8 cellular contexts compared by ENCODE assay signal in the genomic region with DNA sequence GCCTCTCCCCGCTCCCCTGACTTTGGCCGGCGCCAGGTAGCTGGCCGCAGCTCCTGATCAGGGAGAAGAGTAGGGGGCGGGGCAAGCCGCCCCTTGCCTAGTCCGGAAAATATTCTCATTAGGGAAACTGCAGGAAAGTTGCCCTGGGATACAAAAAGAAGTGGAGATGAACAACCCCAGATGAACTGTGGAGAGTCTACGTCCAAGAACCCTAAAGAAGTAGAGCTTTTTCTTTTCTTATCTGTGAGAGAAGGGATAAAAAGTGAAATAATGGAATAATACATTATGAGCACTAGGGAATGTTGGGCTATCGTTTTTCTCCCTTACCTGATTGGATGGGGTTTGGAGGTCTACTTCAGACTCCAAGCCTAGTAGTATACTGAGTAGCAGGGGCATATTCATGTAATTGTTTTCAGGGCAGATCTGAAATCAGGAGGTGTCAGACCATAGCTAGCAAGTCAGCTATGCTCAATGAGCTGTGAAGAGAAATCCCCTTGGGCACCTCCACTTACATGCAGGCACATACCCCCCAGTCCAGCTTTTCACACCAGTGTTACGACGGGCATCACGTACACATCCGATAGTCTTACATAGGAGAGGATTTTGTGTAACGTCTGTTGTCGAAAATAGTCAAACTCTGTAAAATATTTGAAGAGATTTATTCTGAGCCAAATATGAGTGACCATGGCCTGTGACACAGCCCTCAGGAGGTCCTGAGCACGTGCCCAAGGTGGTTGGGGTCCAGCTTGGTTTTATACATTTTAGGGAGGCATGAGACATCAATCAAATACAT. TPM values are rescaled to one million over a fixed set of nuclear protein-coding genes. Genes with fewer than 3 reads are reported as not detected.
DNase-seq lines count a peak whose midpoint lies in the region; ATAC-seq, FAIRE-seq and TF ChIP-seq lines count a peak whose summit lies in the region.

No MANE protein-coding gene starts in this region.

- H3K36me3 Mint-ChIP-seq in GM23338 (ENCODE audit: low read depth), result no peaks in the 10 kb centered on the region

- H3K9me3 Mint-ChIP-seq in GM23338, result no peaks in the 10 kb centered on the region

- POLR2A ChIA-PET in OCI-LY7 (lab: Charles Lee), result interaction anchor here (0.6 to 2.0 kb wide), 9 partner anchors 10 to 969 kb away, joined by 3 to 9 read pairs (median 3); no protein-coding TSS in a partner anchor

- H3K4me1 ChIP-seq in GM23338 (ENCODE audit: insufficient read depth), result peaks cover 24% of the 10 kb centered on the region
- H3K4me1 ChIP-seq in OCI-LY7 (ENCODE audit: insufficient read depth, low read length, poor library complexity, severe bottlenecking), result peaks cover 17% of the 10 kb centered on the region
- peaks cover 15% of the 10 kb centered on the region for H3K4me1 ChIP-seq in rectal smooth muscle tissue (ENCODE audit: control insufficient read depth, insufficient read depth, low read length)

- peak; percentile 61; the same call in 1 of the 2 replicates for TF ChIP-seq POLR2A in GM12891 (IDR thresholded peaks at IDR 0.05; ENCODE audit: low read depth, low read length)

- H3K27ac ChIP-seq in GM23338 (ENCODE audit: low read depth) (no peak overlapping the region), OCI-LY7 (ENCODE audit: low read depth, low read length, poor library complexity, severe bottlenecking) (peak overlapping the region; percentile 67), rectal smooth muscle tissue (ENCODE audit: low read depth, low read length) (peak overlapping the region; percentile 98)

- no peaks in the 10 kb centered on the region for H3K9me3 ChIP-seq in OCI-LY7 (ENCODE audit: low read length)

- H3K4me3 ChIP-seq in GM23338 (peak overlapping the region; percentile 52), OCI-LY7 (ENCODE audit: low read depth, low read length, poor library complexity, severe bottlenecking) (peak overlapping the region; percentile 71), rectal smooth muscle tissue (ENCODE audit: low read length) (peak overlapping the region; percentile 89)

- H3F3A ChIP-seq in GM23338 (replicated peaks; ENCODE audit: low read depth), result 0 out of 2 replicates have a peak, but pooled peaks cover 6% of the 10 kb centered on the region

- intact Hi-C loops in OCI-LY7 (cut with micrococcal nuclease; ENCODE audit: unreplicated experiment), result loop anchor here (5.0 kb wide), 1 partner anchor 969 kb away; the partner anchor contains the start of genes AIDA and BROX

- H4K20me1 ChIP-seq in GM23338 (replicated peaks; ENCODE audit: insufficient read depth) (0 out of 2 replicates have a peak, but pooled peaks cover 7% of the 10 kb centered on the region), OCI-LY7 (ENCODE audit: insufficient read depth, low read length) (no peaks in the 10 kb centered on the region)

- H3K27ac Mint-ChIP-seq in GM23338, result no peak overlapping the region

- H3K27me3 ChIP-seq in GM23338 (ENCODE audit: insufficient read depth) (peaks cover 39% of the 10 kb centered on the region), rectal smooth muscle tissue (ENCODE audit: control insufficient read depth, insufficient read depth, low read length) (no peaks in the 10 kb centered on the region)

- no peaks in the 10 kb centered on the region for H3K36me3 ChIP-seq in GM23338 (ENCODE audit: insufficient read depth)
- H3K36me3 ChIP-seq in OCI-LY7 (ENCODE audit: insufficient read depth, low read length), result no peaks in the 10 kb centered on the region
- H3K36me3 ChIP-seq in rectal smooth muscle tissue (ENCODE audit: control insufficient read depth, insufficient read depth, low read length), result no peaks in the 10 kb centered on the region

- no peak for FAIRE-seq in GM12891 (lab: Jason Lieb, UNC)

- BruUV-seq in OCI-LY7 (replicated peaks; lab: Mats Ljungman, UMichigan), result no TSS peak

- peaks cover 2% of the 10 kb centered on the region; the same call in 1 of the 2 replicates for H3K79me2 ChIP-seq in GM23338 (replicated peaks; ENCODE audit: insufficient read depth)
- H3K79me2 ChIP-seq in OCI-LY7 (ENCODE audit: insufficient read depth, low read depth, low read length), result no peaks in the 10 kb centered on the region

- peak overlapping the region; percentile 38 for H3K9ac ChIP-seq in rectal smooth muscle tissue (ENCODE audit: low read length)

- CTCF ChIA-PET in OCI-LY7 (lab: Charles Lee; ENCODE audit: unreplicated experiment), result interaction anchor here (0.6 kb wide), 1 partner anchor 15 kb away, joined by 3 read pairs; no protein-coding TSS in a partner anchor

- H3K9me2 ChIP-seq in GM23338 (ENCODE audit: insufficient read depth) (no peaks in the 10 kb centered on the region), OCI-LY7 (ENCODE audit: insufficient read depth, low read length) (no peaks in the 10 kb centered on the region)

- peaks cover 11% of the 10 kb centered on the region for H3K4me1 Mint-ChIP-seq in GM23338

- TF ChIP-seq CTCF in GM23338 (conservative IDR thresholded peaks at IDR 0.05; ENCODE audit: low read depth in 2 of 2), result no peak
- TF ChIP-seq CTCF in OCI-LY7 (conservative IDR thresholded peaks at IDR 0.05; ENCODE audit: low read length), result no peak

- peak overlapping the region; percentile 79; the same call in 2 of the 3 replicates for H3K4me3 Mint-ChIP-seq in GM23338

- ATAC-seq in GM23338, result no peak; the same call in 2 of the 3 replicates

- no peak for DNase-seq in GM12891 (ENCODE audit: insufficient read length, low spot score)
- peak; percentile 3 for DNase-seq in GM23338 (ENCODE audit: low spot score)
- peak; percentile 13 for DNase-seq in OCI-LY7 (ENCODE audit: low spot score)
- DNase-seq in fibroblast of peridontal ligament (ENCODE audit: extremely low read depth), result peak; percentile 38
- DNase-seq in AG08396 (ENCODE audit: low spot score), result no peak
- no peak for DNase-seq in MV-4-11 (lab: John Stamatoyannopoulos, UW)
- DNase-seq in hippocampal formation (lab: John Stamatoyannopoulos, UW), result no peak

- H2AFZ ChIP-seq in GM23338 (peak overlapping the region; percentile 90), OCI-LY7 (ENCODE audit: low read length) (peak overlapping the region; percentile 78)

- H3K27me3 Mint-ChIP-seq in GM23338 (ENCODE audit: insufficient read depth, low read depth, poor library complexity), result peaks cover 7% of the 10 kb centered on the region

- peak overlapping the region; percentile 76 for H3K4me2 ChIP-seq in GM23338
- peak overlapping the region; percentile 74 for H3K4me2 ChIP-seq in OCI-LY7 (ENCODE audit: low read length)

TF ChIP-seq in GM12891, 5 proteins besides CTCF, POLR2A, EP300 and RAD21:
- TF ChIP-seq POU2F2 (IDR thresholded peaks at IDR 0.05; ENCODE audit: low read depth, low read length) (no peak), POLR2AphosphoS5 (IDR thresholded peaks at IDR 0.05; ENCODE audit: low read depth, low read length) (peak; percentile 73)

TF ChIP-seq in GM23338, 12 proteins besides CTCF, POLR2A, EP300 and RAD21:
- TF ChIP-seq ZNF114 (CRISPR knock-in tag; IDR thresholded peaks at IDR 0.05) (no peak), NANOG (IDR thresholded peaks at IDR 0.05; ENCODE audit: borderline replicate concordance) (no peak)

RNA-seq across cellular contexts. Expression of gene DUSP10, which starts 1.7 kb away (rescaled TPM):
- 21.9 TPM for polyA plus RNA-seq in GM12891 (2012; ENCODE audit: low read depth, missing spikeins)
- 1.0 and 1.5 TPM in 2 replicates for total RNA-seq in GM23338 (2014; rRNA removed; shearing (Covaris generic))
- polyA plus RNA-seq in GM23338 (2016; fragmentation: Nextera tagmentation; extraction: Ambion mirVana), result 1.1 and 1.6 TPM in 2 replicates
- 2.0 and 4.4 TPM in 2 replicates for total RNA-seq in OCI-LY7 (2014; rRNA removed; shearing (Covaris generic))
- total RNA-seq in OCI-LY7 (2022), result 2.6 and 3.7 TPM in 2 replicates

Comparison
In these comparisons a context has a peak if more than half of its experiments do, and no peak if none do; other contexts are left out.
1. DNase-seq: peak in GM23338 (single experiment), OCI-LY7 (single experiment) and fibroblast of peridontal ligament (single experiment); none in GM12891 (single experiment), AG08396 (single experiment), MV-4-11 (single experiment) and hippocampal formation (0 of 2).
2. Peak in every context shown above with its lines, with median percentiles within 50 percentile points of each other: H3K4me3 ChIP-seq.